ENCODE assay signal across 14 cellular contexts in the genomic region with DNA sequence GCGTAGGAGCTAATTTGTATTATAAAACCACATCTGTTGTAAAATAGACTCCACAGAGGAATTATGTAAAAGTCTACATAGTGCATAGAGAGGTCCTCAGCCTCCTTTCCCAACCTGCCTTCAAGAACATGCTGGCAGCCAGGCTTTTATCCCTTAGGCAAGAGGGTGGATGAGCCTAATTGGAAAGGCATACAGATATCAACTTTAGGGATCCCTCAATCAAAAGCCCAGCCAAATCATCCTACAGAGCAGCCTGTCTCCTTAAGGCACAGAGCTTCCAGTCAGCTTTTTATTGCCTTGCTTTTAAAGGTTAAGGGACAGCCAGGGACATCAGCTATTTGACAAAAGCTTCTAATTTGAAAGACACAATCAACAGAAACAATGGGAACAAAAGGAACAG. TPM values are rescaled to one million over a fixed set of nuclear protein-coding genes. Genes with fewer than 3 reads are reported as not detected.
DNase-seq lines count a peak whose midpoint lies in the region; ATAC-seq, FAIRE-seq and TF ChIP-seq lines count a peak whose summit lies in the region.
"Had no signal": no experiment of that assay in that cellular context is flagged by ENCODE, and none has a peak within 500 bp of the region (broad histone marks: within the 10 kb centered on the region; RNA-seq: fewer than 3 reads in every experiment).

No MANE protein-coding gene starts in this region.

- no peak for DNase-seq in CD4-positive, CD25-positive, alpha-beta regulatory T cell
- no peak for DNase-seq in GM12892 (ENCODE audit: insufficient read length)
- peak; percentile 27 for DNase-seq in RPMI8226
- DNase-seq in keratinocyte (ENCODE audit: low read depth, low spot score): no peak
- no peak for DNase-seq in stimulated activated naive B cell treated with anti-CD40 and anti-IgM and Interleukin-4, amounts not matched to agents 10 μg/mL and 1 μg/mL and 100 μg/mL, for 72 hours
- no peak for DNase-seq in NCI-H82 (lab: John Stamatoyannopoulos, UW)
- DNase-seq in Caco-2: no peak
- DNase-seq: activated CD8-positive, alpha-beta memory T cell treated with anti-CD3 and anti-CD28 coated beads for 24 hours; BE2C; body of pancreas; hypothalamus had no signal

- TF ChIP-seq POLR2A in GM12892 (IDR thresholded peaks at IDR 0.05; ENCODE audit: low read depth, low read length): no peak

- peak overlapping the region; percentile 56 for H3K4me3 ChIP-seq in CD4-positive, CD25-positive, alpha-beta regulatory T cell (ENCODE audit: low read depth, low read length)
- H3K4me3 ChIP-seq in keratinocyte (ENCODE audit: control insufficient read depth in 2 of 3, extremely low read depth in 1 of 3, insufficient read depth in 2 of 3, low read depth in 1 of 3, low read length in 3 of 3) (no peak overlapping the region), Caco-2 (ENCODE audit: low read depth, low read length) (no peak overlapping the region)
- H3K4me3 ChIP-seq: body of pancreas, prostate gland had no signal

- H3K27me3 Mint-ChIP-seq in CD4-positive, CD25-positive, alpha-beta regulatory T cell: no peaks in the 10 kb centered on the region
- H3K27me3 Mint-ChIP-seq in stimulated activated naive B cell treated with anti-CD40 and anti-IgM and Interleukin-4, amounts not matched to agents 10 μg/mL and 1 μg/mL and 100 μg/mL, for 72 hours: peaks cover 4 to 15% of the 10 kb centered on the region in 2 donors
- H3K27me3 Mint-ChIP-seq in Caco-2 (ENCODE audit: insufficient read depth, unreplicated experiment): no peaks in the 10 kb centered on the region

- BruUV-seq in Caco-2 (replicated peaks; lab: Mats Ljungman, UMichigan): no TSS peak

- peak overlapping the region; percentile 2 for H2AFZ ChIP-seq in keratinocyte (ENCODE audit: control insufficient read depth, low read length)

- H3K27me3 ChIP-seq in CD4-positive, CD25-positive, alpha-beta regulatory T cell (ENCODE audit: control insufficient read depth, insufficient read depth, low read length): peaks cover 4% of the 10 kb centered on the region
- H3K27me3 ChIP-seq in keratinocyte (ENCODE audit: control insufficient read depth, extremely low read depth, insufficient read depth, low read length) (no peaks in the 10 kb centered on the region), Caco-2 (replicated peaks; ENCODE audit: control insufficient read depth, insufficient read depth, low read length) (no peaks in the 10 kb centered on the region)
- H3K27me3 ChIP-seq: BE2C, body of pancreas had no signal

- no peaks in the 10 kb centered on the region for H3K9me3 Mint-ChIP-seq in CD4-positive, CD25-positive, alpha-beta regulatory T cell
- no peaks in the 10 kb centered on the region for H3K9me3 Mint-ChIP-seq in stimulated activated naive B cell treated with anti-CD40 and anti-IgM and Interleukin-4, amounts not matched to agents 10 μg/mL and 1 μg/mL and 100 μg/mL, for 72 hours
- peaks cover 10% of the 10 kb centered on the region for H3K9me3 Mint-ChIP-seq in Caco-2 (ENCODE audit: unreplicated experiment)
- H3K9me3 Mint-ChIP-seq: stimulated activated naive CD8-positive, alpha-beta T cell treated with anti-CD3 and anti-CD28 coated beads, Interleukin-15, Interleukin-2, amounts not matched to agents 100 ng/mL and 50 ng/mL, for 24 hours had no signal

- FAIRE-seq in GM12892 (lab: Jason Lieb, UNC) (peak; percentile 14), keratinocyte (lab: Jason Lieb, UNC) (no peak)

- H3K27ac Mint-ChIP-seq in CD4-positive, CD25-positive, alpha-beta regulatory T cell: peak overlapping the region in 2 of 3 donors; percentile 77 to 94
- no peak overlapping the region for H3K27ac Mint-ChIP-seq in stimulated activated naive B cell treated with anti-CD40 and anti-IgM and Interleukin-4, amounts not matched to agents 10 μg/mL and 1 μg/mL and 100 μg/mL, for 72 hours
- H3K27ac Mint-ChIP-seq in Caco-2 (ENCODE audit: unreplicated experiment): no peak overlapping the region
- H3K27ac Mint-ChIP-seq: stimulated activated naive CD8-positive, alpha-beta T cell treated with anti-CD3 and anti-CD28 coated beads, Interleukin-15, Interleukin-2, amounts not matched to agents 100 ng/mL and 50 ng/mL, for 24 hours had no signal

- H3K9me3 ChIP-seq in CD4-positive, CD25-positive, alpha-beta regulatory T cell (ENCODE audit: control insufficient read depth in 2 of 2, low read length in 2 of 2): no peaks in the 10 kb centered on the region
- H3K9me3 ChIP-seq in keratinocyte (ENCODE audit: control insufficient read depth, low read depth, low read length) (no peaks in the 10 kb centered on the region), Caco-2 (no peaks in the 10 kb centered on the region)
- H3K9me3 ChIP-seq: BE2C, body of pancreas, prostate gland had no signal

- TF ChIP-seq CTCF in keratinocyte (optimal IDR thresholded peaks at IDR 0.05 in 1 of 3, IDR thresholded peaks at IDR 0.05 in 1 of 3, conservative IDR thresholded peaks at IDR 0.05 in 1 of 3; ENCODE audit: extremely low read depth in 1 of 3, insufficient read depth in 2 of 3, low read length in 3 of 3) (no peak), Caco-2 (IDR thresholded peaks at IDR 0.05; ENCODE audit: insufficient read depth in 1 of 2, low read depth in 1 of 2, low read length in 1 of 2, severe bottlenecking in 1 of 2, unreplicated experiment in 1 of 2) (no peak)

- ATAC-seq in CD4-positive, CD25-positive, alpha-beta regulatory T cell (ENCODE audit: low read depth in 2 of 2): no peak
- ATAC-seq in stimulated activated naive B cell treated with anti-CD40 and anti-IgM and Interleukin-4, amounts not matched to agents 10 μg/mL and 1 μg/mL and 100 μg/mL, for 72 hours (replicated peaks): no peak
- no peak for ATAC-seq in GM19035 (IDR thresholded peaks at IDR 0.05; ENCODE audit: unreplicated experiment)
- ATAC-seq: body of pancreas had no signal

- H3K27ac ChIP-seq in CD4-positive, CD25-positive, alpha-beta regulatory T cell (ENCODE audit: insufficient read depth, low read length, poor library complexity, severe bottlenecking): no peak overlapping the region
- H3K27ac ChIP-seq in keratinocyte (ENCODE audit: control insufficient read depth, insufficient read depth, low read length): no peak overlapping the region
- H3K27ac ChIP-seq: body of pancreas, prostate gland had no signal

- H3K4me1 Mint-ChIP-seq in CD4-positive, CD25-positive, alpha-beta regulatory T cell: peaks cover 19 to 48% (median 26%) of the 10 kb centered on the region in 4 donors
- H3K4me1 Mint-ChIP-seq in stimulated activated naive B cell treated with anti-CD40 and anti-IgM and Interleukin-4, amounts not matched to agents 10 μg/mL and 1 μg/mL and 100 μg/mL, for 72 hours: peaks cover 6 to 15% of the 10 kb centered on the region in 2 donors
- H3K4me1 Mint-ChIP-seq in Caco-2 (ENCODE audit: low read depth, unreplicated experiment): peaks cover 20% of the 10 kb centered on the region

- peak overlapping the region in 3 of 4 donors; percentile 0 to 59 (median 10) for H3K4me3 Mint-ChIP-seq in CD4-positive, CD25-positive, alpha-beta regulatory T cell
- no peak overlapping the region for H3K4me3 Mint-ChIP-seq in stimulated activated naive B cell treated with anti-CD40 and anti-IgM and Interleukin-4, amounts not matched to agents 10 μg/mL and 1 μg/mL and 100 μg/mL, for 72 hours
- no peak overlapping the region for H3K4me3 Mint-ChIP-seq in Caco-2 (ENCODE audit: unreplicated experiment)
- H3K4me3 Mint-ChIP-seq: stimulated activated naive CD8-positive, alpha-beta T cell treated with anti-CD3 and anti-CD28 coated beads, Interleukin-15, Interleukin-2, amounts not matched to agents 100 ng/mL and 50 ng/mL, for 24 hours had no signal

- no peak overlapping the region for H3K9ac ChIP-seq in keratinocyte (ENCODE audit: control insufficient read depth, extremely low read depth, insufficient read depth, low read length)

- intact Hi-C loops in Caco-2 (cut with micrococcal nuclease; ENCODE audit: unreplicated experiment): loop anchor here (5.0 kb wide), 1 partner anchor 392 kb away; no protein-coding TSS in a partner anchor

- peaks cover 4% of the 10 kb centered on the region for H3K9me1 ChIP-seq in keratinocyte (ENCODE audit: control insufficient read depth, extremely low read depth, insufficient read depth, low read length)

- POLR2A ChIA-PET in Caco-2 (lab: Charles Lee): no interaction called here

- no peaks in the 10 kb centered on the region for H3K36me3 ChIP-seq in CD4-positive, CD25-positive, alpha-beta regulatory T cell (ENCODE audit: control insufficient read depth, insufficient read depth, low read length)
- H3K36me3 ChIP-seq in keratinocyte (ENCODE audit: control insufficient read depth in 2 of 2, extremely low read depth in 1 of 2, insufficient read depth in 2 of 2, low read length in 2 of 2) (no peaks in the 10 kb centered on the region), Caco-2 (ENCODE audit: control insufficient read depth, insufficient read depth, low read length) (no peaks in the 10 kb centered on the region)
- H3K36me3 ChIP-seq: BE2C, prostate gland had no signal

- no peaks in the 10 kb centered on the region for H3K36me3 Mint-ChIP-seq in CD4-positive, CD25-positive, alpha-beta regulatory T cell
- H3K36me3 Mint-ChIP-seq in stimulated activated naive B cell treated with anti-CD40 and anti-IgM and Interleukin-4, amounts not matched to agents 10 μg/mL and 1 μg/mL and 100 μg/mL, for 72 hours: no peaks in the 10 kb centered on the region
- H3K36me3 Mint-ChIP-seq in Caco-2 (ENCODE audit: insufficient read depth, unreplicated experiment): no peaks in the 10 kb centered on the region

- peaks cover 27% of the 10 kb centered on the region for H3K4me1 ChIP-seq in CD4-positive, CD25-positive, alpha-beta regulatory T cell (ENCODE audit: control insufficient read depth, insufficient read depth, low read length, poor library complexity, severe bottlenecking)
- H3K4me1 ChIP-seq in keratinocyte (ENCODE audit: control insufficient read depth, extremely low read depth, insufficient read depth, low read length) (peaks cover 38% of the 10 kb centered on the region), Caco-2 (peaks cover 10% of the 10 kb centered on the region)
- H3K4me1 ChIP-seq: prostate gland had no signal

- dilution Hi-C loops in keratinocyte (cut with MboI; ENCODE audit: extremely low pct_ligation_motif_present, low sequenced_read_pairs): no loop called here

- H4K20me1 ChIP-seq in keratinocyte (ENCODE audit: control insufficient read depth, extremely low read depth, insufficient read depth, low read length): no peaks in the 10 kb centered on the region

- CTCF ChIA-PET in Caco-2 (lab: Charles Lee): interaction anchor here (0.7 kb wide), 1 partner anchor 91 kb away, joined by 3 read pairs; no protein-coding TSS in a partner anchor

- no peaks in the 10 kb centered on the region for H3K79me2 ChIP-seq in keratinocyte (ENCODE audit: control insufficient read depth, insufficient read depth, low read length)

- no peak overlapping the region for H3K4me2 ChIP-seq in keratinocyte (ENCODE audit: control insufficient read depth, extremely low read depth, insufficient read depth, low read depth, low read length)

RNA-seq across cellular contexts. Expression of gene ACTBL2, which starts 13.1 kb away (rescaled TPM):
- not detected for total RNA-seq in CD4-positive, CD25-positive, alpha-beta regulatory T cell
- polyA plus RNA-seq in CD4-positive, CD25-positive, alpha-beta regulatory T cell: not detected
- polyA plus RNA-seq in GM12892 (2012; ENCODE audit: missing spikeins): not detected
- 0.35 to 2.7 TPM (median 0.68 TPM) in 3 replicates for polyA plus RNA-seq in keratinocyte
- not detected for polyA plus RNA-seq in keratinocyte (2011; ENCODE audit: low read depth)
- polyA plus RNA-seq in keratinocyte (2011; cell fraction: cytosol; rRNA removed): 0.92 and 1.6 TPM in 2 replicates
- 11.0 and 11.8 TPM in 2 replicates for polyA plus RNA-seq in keratinocyte (2011; cell fraction: nucleus; rRNA removed)
- polyA plus RNA-seq in keratinocyte (2012; ENCODE audit: low replicate concordance): 0.06 and 0.21 TPM in 2 replicates
- polyA minus RNA-seq in keratinocyte: 0.92 to 11.4 TPM (median 3.0 TPM) in 3 replicates
- 1.5 TPM for polyA minus RNA-seq in keratinocyte (2011; cell fraction: cytosol; rRNA and poly(A)+ RNA removed)
- polyA minus RNA-seq in keratinocyte (2011; cell fraction: nucleus; rRNA and poly(A)+ RNA removed): 7.9 and 10.8 TPM in 2 replicates
- total RNA-seq in Caco-2 (2022): not detected in 2 replicates
- total RNA-seq: body of pancreas, prostate gland had no signal

Comparison
In these comparisons a context has a peak if more than half of its experiments do, and no peak if none do; other contexts are left out.
1. H3K27ac Mint-ChIP-seq: peak in CD4-positive, CD25-positive, alpha-beta regulatory T cell (2 of 3); none in stimulated activated naive B cell treated with anti-CD40 and anti-IgM and Interleukin-4, amounts not matched to agents 10 μg/mL and 1 μg/mL and 100 μg/mL, for 72 hours (single experiment) and Caco-2 (single experiment).
2. H3K4me3 Mint-ChIP-seq: peak in CD4-positive, CD25-positive, alpha-beta regulatory T cell (3 of 4); none in stimulated activated naive B cell treated with anti-CD40 and anti-IgM and Interleukin-4, amounts not matched to agents 10 μg/mL and 1 μg/mL and 100 μg/mL, for 72 hours (0 of 2) and Caco-2 (single experiment).